Comparison of ENCODE assay signal across 8 cellular contexts in the genomic region with DNA sequence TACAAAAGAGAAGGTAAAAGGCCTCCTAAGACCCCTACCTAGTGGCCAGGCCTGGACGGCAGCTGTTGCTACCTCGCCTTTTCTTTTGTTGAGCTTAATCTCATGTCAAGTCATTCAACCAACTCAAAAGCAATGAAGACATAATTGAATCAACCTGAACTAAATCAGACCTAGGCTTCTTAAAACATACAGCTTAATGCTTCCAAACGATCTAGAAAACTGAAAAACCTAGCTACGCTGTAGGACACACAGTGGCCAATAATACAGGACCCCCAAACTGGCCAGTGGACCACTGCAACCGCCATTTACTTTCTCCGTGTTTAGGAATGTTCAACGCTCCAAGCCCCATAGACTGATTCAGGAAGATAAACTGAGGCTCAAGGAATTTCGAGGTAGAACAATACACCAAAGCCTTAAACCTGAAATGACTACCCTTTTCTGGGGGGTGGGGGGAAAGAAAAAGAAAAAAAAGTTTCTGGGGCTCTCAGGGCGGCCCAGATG. TPM values are rescaled to one million over a fixed set of nuclear protein-coding genes. Genes with fewer than 3 reads are reported as not detected.
DNase-seq lines count a peak whose midpoint lies in the region; ATAC-seq and TF ChIP-seq lines count a peak whose summit lies in the region.
"Not testable (repeated sequence)": the region's sequence is repeated elsewhere in the genome, so short reads cannot be mapped to it uniquely, and the experiment has no call there.

No MANE protein-coding gene starts in this region.

- peaks cover 36% of the 10 kb centered on the region for H3K36me3 Mint-ChIP-seq in activated CD4-positive, alpha-beta memory T cell treated with anti-CD3 and anti-CD28 coated beads, Interleukin-2, amount 10 ng/mL, durations not matched to agents 7 days and 5 days (ENCODE audit: low read depth)

- H3K4me3 Mint-ChIP-seq in activated CD4-positive, alpha-beta memory T cell treated with anti-CD3 and anti-CD28 coated beads, Interleukin-2, amount 10 ng/mL, durations not matched to agents 7 days and 5 days, result peak overlapping the region; percentile 99

- TF ChIP-seq CTCF in NB4 (IDR thresholded peaks at IDR 0.05; ENCODE audit: low read depth, low read length); brain microvascular endothelial cell (IDR thresholded peaks at IDR 0.05; ENCODE audit: low read depth, low read length, missing control alignments); foreskin fibroblast (IDR thresholded peaks at IDR 0.05; ENCODE audit: low read depth, low read length); psoas muscle (IDR thresholded peaks at IDR 0.05); uterus (IDR thresholded peaks at IDR 0.05): not testable (repeated sequence)

- not testable (repeated sequence) for H3K9me3 ChIP-seq in ES-I3 (ENCODE audit: control insufficient read depth, insufficient read depth, low read length); psoas muscle; uterus

- 32 to 39% (median 34%) methylated on average over 9 of the region's 9 CpGs for WGBS in psoas muscle, 3 donors

- peak overlapping the region; percentile 99 for H3K27ac Mint-ChIP-seq in activated CD4-positive, alpha-beta memory T cell treated with anti-CD3 and anti-CD28 coated beads, Interleukin-2, amount 10 ng/mL, durations not matched to agents 7 days and 5 days

- not testable (repeated sequence) for TF ChIP-seq POLR2A in NB4 (IDR thresholded peaks at IDR 0.05; ENCODE audit: extremely low read depth, insufficient read length); uterus (IDR thresholded peaks at IDR 0.05)

- DNase-seq in NB4 (ENCODE audit: low read depth), result peak; percentile 39
- not testable (repeated sequence) for DNase-seq in activated CD4-positive, alpha-beta memory T cell treated with anti-CD3 and anti-CD28 coated beads, Interleukin-2, amount 10 ng/mL, durations not matched to agents 7 days and 5 days; brain microvascular endothelial cell; foreskin fibroblast; psoas muscle; uterus
- peak; percentile 16 for DNase-seq in medulla oblongata (ENCODE audit: extremely low spot score)

- intact Hi-C loops in psoas muscle (cut with DNase I); uterus (cut with DNase I; ENCODE audit: low total_unique reads): not testable (repeated sequence)

- H3K27me3 ChIP-seq in brain microvascular endothelial cell (replicated peaks); psoas muscle (ENCODE audit: insufficient read depth in 3 of 3, low read length in 2 of 3); uterus: not testable (repeated sequence)

- H3K27me3 Mint-ChIP-seq in activated CD4-positive, alpha-beta memory T cell treated with anti-CD3 and anti-CD28 coated beads, Interleukin-2, amount 10 ng/mL, durations not matched to agents 7 days and 5 days, result not testable (repeated sequence)

- H3K4me3 ChIP-seq in NB4 (ENCODE audit: low read depth, low read length), result peak overlapping the region; percentile 87
- H3K4me3 ChIP-seq in brain microvascular endothelial cell (ENCODE audit: low read depth, low read length), result peak overlapping the region; percentile 73
- H3K4me3 ChIP-seq in foreskin fibroblast (ENCODE audit: low read depth in 1 of 2, low read length in 2 of 2), result peak overlapping the region; percentile 60 to 88
- peak overlapping the region; percentile 86 for H3K4me3 ChIP-seq in psoas muscle
- peak overlapping the region; percentile 79 to 85 for H3K4me3 ChIP-seq in uterus

- H3K9me3 Mint-ChIP-seq in activated CD4-positive, alpha-beta memory T cell treated with anti-CD3 and anti-CD28 coated beads, Interleukin-2, amount 10 ng/mL, durations not matched to agents 7 days and 5 days, result not testable (repeated sequence)

- in situ Hi-C loops in brain microvascular endothelial cell (cut with HindIII; ENCODE audit: low pct_ligation_motif_present, low sequenced_read_pairs), result loop anchor here (25.0 kb wide), 1 partner anchor 295 kb away; no protein-coding TSS in a partner anchor

- H3K4me1 ChIP-seq in ES-I3 (ENCODE audit: insufficient read depth, low read length), result peaks cover 17% of the 10 kb centered on the region
- not testable (repeated sequence) for H3K4me1 ChIP-seq in psoas muscle, uterus

- CTCF ChIA-PET in activated CD4-positive, alpha-beta memory T cell treated with anti-CD3 and anti-CD28 coated beads, Interleukin-2, amount 10 ng/mL, durations not matched to agents 7 days and 5 days (lab: Charles Lee), result interaction anchor here (0.6 to 1.2 kb wide), 6 partner anchors 18 to 348 kb away, joined by 3 read pairs; no protein-coding TSS in a partner anchor

- not testable (repeated sequence) for ATAC-seq in psoas muscle

- not testable (repeated sequence) for H3K36me3 ChIP-seq in ES-I3 (ENCODE audit: insufficient read depth, low read length); brain microvascular endothelial cell (replicated peaks); psoas muscle (ENCODE audit: insufficient read depth in 1 of 2, low read depth in 1 of 2); uterus

- H3K4me1 Mint-ChIP-seq in activated CD4-positive, alpha-beta memory T cell treated with anti-CD3 and anti-CD28 coated beads, Interleukin-2, amount 10 ng/mL, durations not matched to agents 7 days and 5 days, result peaks cover 35% of the 10 kb centered on the region

- POLR2A ChIA-PET in activated CD4-positive, alpha-beta memory T cell treated with anti-CD3 and anti-CD28 coated beads, Interleukin-2, amount 10 ng/mL, durations not matched to agents 7 days and 5 days (lab: Charles Lee), result interaction anchor here (1.0 to 4.7 kb wide), 10 partner anchors 10 to 324 kb away, joined by 3 to 29 read pairs (median 12); no protein-coding TSS in a partner anchor

- H3K27ac ChIP-seq in brain microvascular endothelial cell, result peak overlapping the region; percentile 91
- peak overlapping the region; percentile 92 for H3K27ac ChIP-seq in psoas muscle
- peak overlapping the region; percentile 97 to 100 for H3K27ac ChIP-seq in uterus

- H3K9ac ChIP-seq in ES-I3 (ENCODE audit: low read depth, low read length), result peak overlapping the region; percentile 93

RNA-seq across cellular contexts. Expression of gene ZNF217, which starts 1.6 kb away (rescaled TPM):
- 10 to 100 TPM; 89.5 to 90.4 TPM for total RNA-seq in activated CD4-positive, alpha-beta memory T cell treated with anti-CD3 and anti-CD28 coated beads, Interleukin-2, amount 10 ng/mL, durations not matched to agents 7 days and 5 days
- total RNA-seq in psoas muscle (1 to 10 TPM; 4.0 to 8.1 (median 6.1) TPM), uterus (10 to 100 TPM in 3 of 4 donors, 1 to 10 TPM in 1; 7.4 to 37.8 (median 18.4) TPM)
- 1 to 10 TPM; 1.7 to 4.3 (median 2.6) TPM for polyA plus RNA-seq in psoas muscle
